ENCODE assay signal across 20 cellular contexts in the genomic region with DNA sequence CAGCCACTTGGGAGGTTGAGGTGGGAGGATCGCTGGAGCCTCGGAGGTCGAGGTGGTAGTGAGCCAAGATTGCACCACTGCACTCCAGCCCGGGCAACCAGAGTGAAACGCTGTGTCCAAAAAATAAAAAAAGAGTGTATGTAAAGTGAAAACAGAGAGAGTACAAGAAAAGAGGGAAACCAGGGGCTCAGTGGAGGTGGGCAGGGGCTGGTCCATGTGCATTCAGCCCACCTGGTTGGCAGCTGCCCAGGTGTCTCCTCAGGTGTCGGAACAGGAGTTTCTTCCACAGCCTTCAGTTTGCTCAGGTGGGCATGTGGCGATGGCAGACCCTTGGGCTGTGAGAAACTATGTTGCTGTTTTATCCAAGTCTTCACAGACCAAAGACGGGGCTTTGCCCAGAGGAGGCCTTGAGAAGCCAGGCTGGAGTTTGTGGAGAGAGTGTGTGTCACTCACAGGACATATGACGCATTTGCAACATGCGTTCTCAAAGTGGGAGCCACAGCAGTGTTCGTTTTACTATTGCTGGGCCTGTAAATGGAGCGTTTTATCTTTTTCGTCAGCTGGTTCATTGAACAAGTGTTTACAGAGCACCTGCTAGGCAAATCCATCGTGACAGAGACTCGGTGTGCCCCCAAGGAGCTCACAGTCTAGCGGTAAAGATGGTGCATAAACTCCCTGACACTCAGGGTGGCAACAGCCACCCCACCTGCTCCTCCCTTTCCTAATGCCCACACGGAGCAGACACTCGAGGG. TPM values are rescaled to one million over a fixed set of nuclear protein-coding genes. Genes with fewer than 3 reads are reported as not detected.
"Had no signal": no experiment of that assay in that cellular context is flagged by ENCODE, and none has a peak within 500 bp of the region (broad histone marks: within the 10 kb centered on the region; RNA-seq: fewer than 3 reads in every experiment).

No MANE protein-coding gene starts in this region.

- H3K4me3 ChIP-seq: tibial nerve had no signal

- H3K27ac ChIP-seq: tibial nerve had no signal

- DNase-seq: activated CD8-positive, alpha-beta memory T cell treated with anti-CD3 and anti-CD28 coated beads, Interleukin-2, amount 50 U/mL, for 48 hours; activated gamma-delta T cell; activated naive CD8-positive, alpha-beta T cell treated with anti-CD3 and anti-CD28 coated beads for 36 hours; activated T-cell treated with anti-CD3 and anti-CD28 coated beads, Interleukin-2, amount 50 U/mL, for 72 hours; amygdala; cortex of kidney; effector CD4-positive, alpha-beta T cell; foreskin fibroblast; immature natural killer cell; naive B cell; nucleus accumbens; retina; T-cell; T-helper 9 cell had no signal

- ATAC-seq: activated CD8-positive, alpha-beta T cell treated with anti-CD3 and anti-CD28 coated beads, Interleukin-2, amount 10 ng/mL, durations not matched to agents 7 days and 5 days; activated T-cell treated with anti-CD3 and anti-CD28 coated beads, Interleukin-2, amount 50 U/mL, for 72 hours; stimulated activated effector memory CD8-positive, alpha-beta T cell treated with anti-CD3 and anti-CD28 coated beads, Interleukin-12 subunit alpha, Interleukin-12 subunit beta, amount 100 ng/mL, for 72 hours; T-cell had no signal

- FAIRE-seq: endothelial cell of umbilical vein had no signal

- H3K4me3 Mint-ChIP-seq: activated CD8-positive, alpha-beta T cell treated with anti-CD3 and anti-CD28 coated beads, Interleukin-2, amount 10 ng/mL, durations not matched to agents 7 days and 5 days; activated naive CD8-positive, alpha-beta T cell treated with anti-CD3 and anti-CD28 coated beads for 36 hours; activated T-cell treated with anti-CD3 and anti-CD28 coated beads, Interleukin-2, amount 50 U/mL, for 72 hours; stimulated activated effector memory CD8-positive, alpha-beta T cell treated with anti-CD3 and anti-CD28 coated beads, Interleukin-12 subunit alpha, Interleukin-12 subunit beta, amount 100 ng/mL, for 72 hours; T-cell had no signal

- H3K36me3 Mint-ChIP-seq: brain; naive B cell; stimulated activated effector memory CD8-positive, alpha-beta T cell treated with anti-CD3 and anti-CD28 coated beads, Interleukin-12 subunit alpha, Interleukin-12 subunit beta, amount 100 ng/mL, for 72 hours; T-cell had no signal

- H3K27ac Mint-ChIP-seq: activated CD8-positive, alpha-beta T cell treated with anti-CD3 and anti-CD28 coated beads, Interleukin-2, amount 10 ng/mL, durations not matched to agents 7 days and 5 days; activated naive CD8-positive, alpha-beta T cell treated with anti-CD3 and anti-CD28 coated beads for 36 hours; activated T-cell treated with anti-CD3 and anti-CD28 coated beads, Interleukin-2, amount 50 U/mL, for 72 hours; brain; immature natural killer cell; stimulated activated effector memory CD8-positive, alpha-beta T cell treated with anti-CD3 and anti-CD28 coated beads, Interleukin-12 subunit alpha, Interleukin-12 subunit beta, amount 100 ng/mL, for 72 hours; T-cell had no signal

- H3K36me3 ChIP-seq: tibial nerve had no signal

- H3K9me3 ChIP-seq: tibial nerve had no signal

RNA-seq across cellular contexts. Expression of gene SAMD11, which starts 22.4 kb away (rescaled TPM):
- total RNA-seq: activated CD8-positive, alpha-beta T cell treated with anti-CD3 and anti-CD28 coated beads, Interleukin-2, amount 10 ng/mL, durations not matched to agents 7 days and 5 days; activated naive CD8-positive, alpha-beta T cell treated with anti-CD3 and anti-CD28 coated beads for 36 hours; endothelial cell of umbilical vein; lung microvascular endothelial cell had no signal
- polyA plus RNA-seq: endothelial cell of umbilical vein had no signal
